ENCODE assay signal across 8 cellular contexts in genomic region chr22:20013382-20013871, GRCh38. TPM values are rescaled to one million over a fixed set of nuclear protein-coding genes. Genes with fewer than 3 reads are reported as not detected.
DNase-seq lines count a peak whose midpoint lies in the region; ATAC-seq and TF ChIP-seq lines count a peak whose summit lies in the region.

No MANE protein-coding gene starts in this region.

- H3K36me3 ChIP-seq in left lung, result no peaks in the 10 kb centered on the region
- no peaks in the 10 kb centered on the region for H3K36me3 ChIP-seq in thyroid gland

- ATAC-seq in left lung, result peak; percentile 33

- H3K4me3 ChIP-seq in cardiac fibroblast (replicated peaks in 1 of 2; ENCODE audit: low read depth in 2 of 2, low read length in 2 of 2) (no peak overlapping the region), left lung (no peak overlapping the region), thyroid gland (replicated peaks in 1 of 3) (no peak overlapping the region)

- H3K27me3 ChIP-seq in left lung (peaks cover 0 to 31% of the 10 kb centered on the region in 2 donors), thyroid gland (no peaks in the 10 kb centered on the region)

- peak; percentile 17 for DNase-seq in NCI-H1694 treated with DMSO at 0.1 percent for 48 hours (lab: John Stamatoyannopoulos, UW)
- DNase-seq in NCI-H1694 (lab: John Stamatoyannopoulos, UW), result no peak
- peak; percentile 27 for DNase-seq in NCI-H82 treated with DMSO at 0.1 percent for 48 hours (lab: John Stamatoyannopoulos, UW; ENCODE audit: unreplicated experiment)
- peak; percentile 56 to 73 for DNase-seq in cardiac fibroblast (ENCODE audit: low read depth in 2 of 2)
- DNase-seq in left lung, result peak; percentile 57 to 86
- DNase-seq in thyroid gland, result peak; percentile 67 to 75
- DNase-seq in DMS153 treated with DMSO at 0.1 percent for 48 hours (lab: John Stamatoyannopoulos, UW; ENCODE audit: unreplicated experiment), result no peak
- DNase-seq in NCI-H128 (lab: John Stamatoyannopoulos, UW; ENCODE audit: unreplicated experiment), result no peak

- TF ChIP-seq POLR2A in thyroid gland (IDR thresholded peaks at IDR 0.05), result no peak

- TF ChIP-seq CTCF in cardiac fibroblast (IDR thresholded peaks at IDR 0.05; ENCODE audit: low read depth, low read length) (peak; percentile 91), left lung (IDR thresholded peaks at IDR 0.05) (peak; percentile 67), thyroid gland (IDR thresholded peaks at IDR 0.05) (peak; percentile 45 to 95 (median 82))

- intact Hi-C loops in left lung (cut with DNase I), result no loop called here
- intact Hi-C loops in thyroid gland (cut with DNase I), result loop anchor here (2.0 kb wide), 1 partner anchor 43 kb away; no protein-coding TSS in a partner anchor

- H3K4me1 ChIP-seq in left lung, result peaks cover 8 to 29% of the 10 kb centered on the region in 2 donors
- H3K4me1 ChIP-seq in thyroid gland, result peaks cover 17 to 37% of the 10 kb centered on the region in 2 donors

- 0 to 7% methylated on average over 6 to 9 of the region's 11 CpGs for WGBS in thyroid gland, 2 donors

- H3K9me3 ChIP-seq in left lung (no peaks in the 10 kb centered on the region), thyroid gland (no peaks in the 10 kb centered on the region)

- H3K27ac ChIP-seq in left lung (no peak overlapping the region), thyroid gland (peak overlapping the region; percentile 17 to 71 (median 44))

RNA-seq across cellular contexts. Expression of gene ARVCF, which starts 3.2 kb away (rescaled TPM):
- total RNA-seq in left lung, result 10 to 100 TPM; 18.2 to 22.4 TPM
- 100 to 1,000 TPM in 3 of 4 donors, 10 to 100 TPM in 1; 34.5 to 123 (median 111) TPM for total RNA-seq in thyroid gland

RNA-seq across cellular contexts. Expression of gene TANGO2, which starts 7.5 kb away (rescaled TPM):
- total RNA-seq in left lung (10 to 100 TPM; 45.9 to 47.2 TPM), thyroid gland (10 to 100 TPM; 50.3 to 82.7 (median 65.2) TPM)

Comparison
In these comparisons a context has a peak if more than half of its experiments do, and no peak if none do; other contexts are left out.
1. DNase-seq: peak in NCI-H1694 treated with DMSO at 0.1 percent for 48 hours (single experiment), NCI-H82 treated with DMSO at 0.1 percent for 48 hours (single experiment), cardiac fibroblast (2 of 2), left lung (2 of 2) and thyroid gland (2 of 2); none in NCI-H1694 (single experiment), DMS153 treated with DMSO at 0.1 percent for 48 hours (single experiment) and NCI-H128 (single experiment).
2. H3K27ac ChIP-seq: peak in thyroid gland (3 of 3); none in left lung (0 of 2).
3. Peak in every context shown above with its lines, with median percentiles within 50 percentile points of each other: CTCF ChIP-seq.